ENCODE assay signal across 1 cellular context in the genomic region with DNA sequence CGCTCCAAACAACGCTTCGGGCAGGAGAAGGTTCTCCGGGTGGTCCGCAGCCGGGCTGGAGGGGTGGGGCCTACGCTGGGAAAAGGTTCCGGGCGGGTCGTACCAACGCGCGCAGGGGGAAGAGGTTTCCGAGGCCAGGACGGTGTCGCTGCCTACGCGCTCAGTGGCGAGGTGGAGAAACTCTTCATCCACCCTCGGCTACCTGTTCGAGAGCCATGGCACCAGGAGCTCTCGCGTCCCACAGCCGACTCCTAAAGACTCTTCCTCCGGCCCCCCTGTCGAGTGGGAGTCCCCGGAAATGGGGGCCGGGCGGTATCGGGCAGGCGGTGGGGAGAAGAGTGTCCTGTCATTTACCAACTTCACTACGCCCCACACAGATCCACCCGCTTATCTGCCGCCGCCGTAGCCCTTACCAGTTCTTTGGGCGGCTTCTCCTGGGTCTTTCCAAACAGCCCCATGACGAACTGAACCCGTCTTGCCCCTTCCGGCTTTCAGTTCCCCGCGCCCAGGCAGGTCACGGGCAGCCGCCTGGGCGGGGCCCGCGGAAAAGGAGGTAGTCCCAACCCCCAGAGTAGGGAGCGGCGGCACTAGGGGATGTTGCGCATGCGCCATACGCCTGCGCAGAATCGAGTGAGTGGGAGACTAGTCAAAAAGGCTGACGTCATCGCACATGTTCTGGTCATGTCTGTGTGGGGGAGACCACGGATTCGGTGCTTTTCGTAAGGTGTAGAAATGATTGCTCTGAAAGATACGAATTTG.
TF ChIP-seq lines count a peak whose summit lies in the region.

A gene (minus strand): TSS at position 553 of the 759 bp plus-strand sequence. CDS start 95 bp downstream, at position 458.

TF ChIP-seq in HepG2, 621 proteins besides CTCF, POLR2A, EP300 and RAD21 (continued from another document and continues in another):
- TF ChIP-seq, protein P1, sequence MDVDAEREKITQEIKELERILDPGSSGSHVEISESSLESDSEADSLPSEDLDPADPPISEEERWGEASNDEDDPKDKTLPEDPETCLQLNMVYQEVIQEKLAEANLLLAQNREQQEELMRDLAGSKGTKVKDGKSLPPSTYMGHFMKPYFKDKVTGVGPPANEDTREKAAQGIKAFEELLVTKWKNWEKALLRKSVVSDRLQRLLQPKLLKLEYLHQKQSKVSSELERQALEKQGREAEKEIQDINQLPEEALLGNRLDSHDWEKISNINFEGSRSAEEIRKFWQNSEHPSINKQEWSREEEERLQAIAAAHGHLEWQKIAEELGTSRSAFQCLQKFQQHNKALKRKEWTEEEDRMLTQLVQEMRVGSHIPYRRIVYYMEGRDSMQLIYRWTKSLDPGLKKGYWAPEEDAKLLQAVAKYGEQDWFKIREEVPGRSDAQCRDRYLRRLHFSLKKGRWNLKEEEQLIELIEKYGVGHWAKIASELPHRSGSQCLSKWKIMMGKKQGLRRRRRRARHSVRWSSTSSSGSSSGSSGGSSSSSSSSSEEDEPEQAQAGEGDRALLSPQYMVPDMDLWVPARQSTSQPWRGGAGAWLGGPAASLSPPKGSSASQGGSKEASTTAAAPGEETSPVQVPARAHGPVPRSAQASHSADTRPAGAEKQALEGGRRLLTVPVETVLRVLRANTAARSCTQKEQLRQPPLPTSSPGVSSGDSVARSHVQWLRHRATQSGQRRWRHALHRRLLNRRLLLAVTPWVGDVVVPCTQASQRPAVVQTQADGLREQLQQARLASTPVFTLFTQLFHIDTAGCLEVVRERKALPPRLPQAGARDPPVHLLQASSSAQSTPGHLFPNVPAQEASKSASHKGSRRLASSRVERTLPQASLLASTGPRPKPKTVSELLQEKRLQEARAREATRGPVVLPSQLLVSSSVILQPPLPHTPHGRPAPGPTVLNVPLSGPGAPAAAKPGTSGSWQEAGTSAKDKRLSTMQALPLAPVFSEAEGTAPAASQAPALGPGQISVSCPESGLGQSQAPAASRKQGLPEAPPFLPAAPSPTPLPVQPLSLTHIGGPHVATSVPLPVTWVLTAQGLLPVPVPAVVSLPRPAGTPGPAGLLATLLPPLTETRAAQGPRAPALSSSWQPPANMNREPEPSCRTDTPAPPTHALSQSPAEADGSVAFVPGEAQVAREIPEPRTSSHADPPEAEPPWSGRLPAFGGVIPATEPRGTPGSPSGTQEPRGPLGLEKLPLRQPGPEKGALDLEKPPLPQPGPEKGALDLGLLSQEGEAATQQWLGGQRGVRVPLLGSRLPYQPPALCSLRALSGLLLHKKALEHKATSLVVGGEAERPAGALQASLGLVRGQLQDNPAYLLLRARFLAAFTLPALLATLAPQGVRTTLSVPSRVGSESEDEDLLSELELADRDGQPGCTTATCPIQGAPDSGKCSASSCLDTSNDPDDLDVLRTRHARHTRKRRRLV (CRISPR knock-in tag; IDR thresholded peaks at IDR 0.05) = peak; percentile 95
- TF ChIP-seq, protein P2, sequence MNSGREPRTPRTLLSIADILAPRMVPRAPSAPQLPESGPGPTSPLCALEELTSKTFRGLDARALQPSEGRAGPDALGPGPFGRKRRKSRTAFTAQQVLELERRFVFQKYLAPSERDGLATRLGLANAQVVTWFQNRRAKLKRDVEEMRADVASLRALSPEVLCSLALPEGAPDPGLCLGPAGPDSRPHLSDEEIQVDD (CRISPR knock-in tag; IDR thresholded peaks at IDR 0.05; ENCODE audit: borderline replicate concordance) = no peak
- TF ChIP-seq, protein P3, sequence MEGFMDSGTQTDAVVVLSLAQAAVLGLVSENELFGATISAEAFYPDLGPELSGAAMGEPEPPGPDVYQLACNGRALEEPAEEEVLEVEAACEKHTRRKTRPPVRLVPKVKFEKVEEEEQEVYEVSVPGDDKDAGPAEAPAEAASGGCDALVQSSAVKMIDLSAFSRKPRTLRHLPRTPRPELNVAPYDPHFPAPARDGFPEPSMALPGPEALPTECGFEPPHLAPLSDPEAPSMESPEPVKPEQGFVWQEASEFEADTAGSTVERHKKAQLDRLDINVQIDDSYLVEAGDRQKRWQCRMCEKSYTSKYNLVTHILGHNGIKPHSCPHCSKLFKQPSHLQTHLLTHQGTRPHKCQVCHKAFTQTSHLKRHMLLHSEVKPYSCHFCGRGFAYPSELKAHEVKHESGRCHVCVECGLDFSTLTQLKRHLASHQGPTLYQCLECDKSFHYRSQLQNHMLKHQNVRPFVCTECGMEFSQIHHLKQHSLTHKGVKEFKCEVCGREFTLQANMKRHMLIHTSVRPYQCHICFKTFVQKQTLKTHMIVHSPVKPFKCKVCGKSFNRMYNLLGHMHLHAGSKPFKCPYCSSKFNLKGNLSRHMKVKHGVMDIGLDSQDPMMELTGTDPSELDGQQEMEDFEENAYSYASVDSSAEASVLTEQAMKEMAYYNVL (CRISPR knock-in tag; IDR thresholded peaks at IDR 0.05; ENCODE audit: borderline replicate concordance) = peak; percentile 74
- no peak for TF ChIP-seq ZEB1 (IDR thresholded peaks at IDR 0.05; ENCODE audit: insufficient replicate concordance, low read depth)
- no peak for TF ChIP-seq PAX8 (CRISPR knock-in tag; IDR thresholded peaks at IDR 0.05; ENCODE audit: borderline replicate concordance)
- peak; percentile 82 for TF ChIP-seq PHF20 (CRISPR knock-in tag; IDR thresholded peaks at IDR 0.05)
- peak; percentile 67; the same call in 1 of the 2 replicates for TF ChIP-seq CENPT (CRISPR knock-in tag; IDR thresholded peaks at IDR 0.05; ENCODE audit: low read depth)
- peak; percentile 66; the same call in 1 of the 2 replicates for TF ChIP-seq XBP1 (CRISPR knock-in tag; IDR thresholded peaks at IDR 0.05)
- TF ChIP-seq, protein P4, sequence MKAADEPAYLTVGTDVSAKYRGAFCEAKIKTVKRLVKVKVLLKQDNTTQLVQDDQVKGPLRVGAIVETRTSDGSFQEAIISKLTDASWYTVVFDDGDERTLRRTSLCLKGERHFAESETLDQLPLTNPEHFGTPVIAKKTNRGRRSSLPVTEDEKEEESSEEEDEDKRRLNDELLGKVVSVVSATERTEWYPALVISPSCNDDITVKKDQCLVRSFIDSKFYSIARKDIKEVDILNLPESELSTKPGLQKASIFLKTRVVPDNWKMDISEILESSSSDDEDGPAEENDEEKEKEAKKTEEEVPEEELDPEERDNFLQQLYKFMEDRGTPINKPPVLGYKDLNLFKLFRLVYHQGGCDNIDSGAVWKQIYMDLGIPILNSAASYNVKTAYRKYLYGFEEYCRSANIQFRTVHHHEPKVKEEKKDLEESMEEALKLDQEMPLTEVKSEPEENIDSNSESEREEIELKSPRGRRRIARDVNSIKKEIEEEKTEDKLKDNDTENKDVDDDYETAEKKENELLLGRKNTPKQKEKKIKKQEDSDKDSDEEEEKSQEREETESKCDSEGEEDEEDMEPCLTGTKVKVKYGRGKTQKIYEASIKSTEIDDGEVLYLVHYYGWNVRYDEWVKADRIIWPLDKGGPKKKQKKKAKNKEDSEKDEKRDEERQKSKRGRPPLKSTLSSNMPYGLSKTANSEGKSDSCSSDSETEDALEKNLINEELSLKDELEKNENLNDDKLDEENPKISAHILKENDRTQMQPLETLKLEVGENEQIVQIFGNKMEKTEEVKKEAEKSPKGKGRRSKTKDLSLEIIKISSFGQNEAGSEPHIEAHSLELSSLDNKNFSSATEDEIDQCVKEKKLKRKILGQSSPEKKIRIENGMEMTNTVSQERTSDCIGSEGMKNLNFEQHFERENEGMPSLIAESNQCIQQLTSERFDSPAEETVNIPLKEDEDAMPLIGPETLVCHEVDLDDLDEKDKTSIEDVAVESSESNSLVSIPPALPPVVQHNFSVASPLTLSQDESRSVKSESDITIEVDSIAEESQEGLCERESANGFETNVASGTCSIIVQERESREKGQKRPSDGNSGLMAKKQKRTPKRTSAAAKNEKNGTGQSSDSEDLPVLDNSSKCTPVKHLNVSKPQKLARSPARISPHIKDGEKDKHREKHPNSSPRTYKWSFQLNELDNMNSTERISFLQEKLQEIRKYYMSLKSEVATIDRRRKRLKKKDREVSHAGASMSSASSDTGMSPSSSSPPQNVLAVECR (CRISPR knock-in tag; IDR thresholded peaks at IDR 0.05; ENCODE audit: borderline replicate concordance) = peak; percentile 91
- TF ChIP-seq, protein P5, sequence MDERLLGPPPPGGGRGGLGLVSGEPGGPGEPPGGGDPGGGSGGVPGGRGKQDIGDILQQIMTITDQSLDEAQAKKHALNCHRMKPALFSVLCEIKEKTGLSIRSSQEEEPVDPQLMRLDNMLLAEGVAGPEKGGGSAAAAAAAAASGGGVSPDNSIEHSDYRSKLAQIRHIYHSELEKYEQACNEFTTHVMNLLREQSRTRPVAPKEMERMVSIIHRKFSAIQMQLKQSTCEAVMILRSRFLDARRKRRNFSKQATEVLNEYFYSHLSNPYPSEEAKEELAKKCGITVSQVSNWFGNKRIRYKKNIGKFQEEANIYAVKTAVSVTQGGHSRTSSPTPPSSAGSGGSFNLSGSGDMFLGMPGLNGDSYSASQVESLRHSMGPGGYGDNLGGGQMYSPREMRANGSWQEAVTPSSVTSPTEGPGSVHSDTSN (CRISPR knock-in tag; IDR thresholded peaks at IDR 0.05) = no peak
- peak; percentile 16; the same call in 1 of the 2 replicates for TF ChIP-seq CHCHD3 (CRISPR knock-in tag; IDR thresholded peaks at IDR 0.05)
- TF ChIP-seq, protein P6, sequence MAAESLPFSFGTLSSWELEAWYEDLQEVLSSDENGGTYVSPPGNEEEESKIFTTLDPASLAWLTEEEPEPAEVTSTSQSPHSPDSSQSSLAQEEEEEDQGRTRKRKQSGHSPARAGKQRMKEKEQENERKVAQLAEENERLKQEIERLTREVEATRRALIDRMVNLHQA (CRISPR knock-in tag; IDR thresholded peaks at IDR 0.05) = no peak
- TF ChIP-seq, protein P7, sequence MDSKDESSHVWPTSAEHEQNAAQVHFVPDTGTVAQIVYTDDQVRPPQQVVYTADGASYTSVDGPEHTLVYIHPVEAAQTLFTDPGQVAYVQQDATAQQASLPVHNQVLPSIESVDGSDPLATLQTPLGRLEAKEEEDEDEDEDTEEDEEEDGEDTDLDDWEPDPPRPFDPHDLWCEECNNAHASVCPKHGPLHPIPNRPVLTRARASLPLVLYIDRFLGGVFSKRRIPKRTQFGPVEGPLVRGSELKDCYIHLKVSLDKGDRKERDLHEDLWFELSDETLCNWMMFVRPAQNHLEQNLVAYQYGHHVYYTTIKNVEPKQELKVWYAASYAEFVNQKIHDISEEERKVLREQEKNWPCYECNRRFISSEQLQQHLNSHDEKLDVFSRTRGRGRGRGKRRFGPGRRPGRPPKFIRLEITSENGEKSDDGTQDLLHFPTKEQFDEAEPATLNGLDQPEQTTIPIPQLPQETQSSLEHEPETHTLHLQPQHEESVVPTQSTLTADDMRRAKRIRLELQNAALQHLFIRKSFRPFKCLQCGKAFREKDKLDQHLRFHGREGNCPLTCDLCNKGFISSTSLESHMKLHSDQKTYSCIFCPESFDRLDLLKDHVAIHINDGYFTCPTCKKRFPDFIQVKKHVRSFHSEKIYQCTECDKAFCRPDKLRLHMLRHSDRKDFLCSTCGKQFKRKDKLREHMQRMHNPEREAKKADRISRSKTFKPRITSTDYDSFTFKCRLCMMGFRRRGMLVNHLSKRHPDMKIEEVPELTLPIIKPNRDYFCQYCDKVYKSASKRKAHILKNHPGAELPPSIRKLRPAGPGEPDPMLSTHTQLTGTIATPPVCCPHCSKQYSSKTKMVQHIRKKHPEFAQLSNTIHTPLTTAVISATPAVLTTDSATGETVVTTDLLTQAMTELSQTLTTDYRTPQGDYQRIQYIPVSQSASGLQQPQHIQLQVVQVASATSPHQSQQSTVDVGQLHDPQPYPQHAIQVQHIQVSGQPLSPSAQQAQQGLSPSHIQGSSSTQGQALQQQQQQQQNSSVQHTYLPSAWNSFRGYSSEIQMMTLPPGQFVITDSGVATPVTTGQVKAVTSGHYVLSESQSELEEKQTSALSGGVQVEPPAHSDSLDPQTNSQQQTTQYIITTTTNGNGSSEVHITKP (CRISPR knock-in tag; IDR thresholded peaks at IDR 0.05; ENCODE audit: low read depth) = peak; percentile 99
- TF ChIP-seq, protein P8, sequence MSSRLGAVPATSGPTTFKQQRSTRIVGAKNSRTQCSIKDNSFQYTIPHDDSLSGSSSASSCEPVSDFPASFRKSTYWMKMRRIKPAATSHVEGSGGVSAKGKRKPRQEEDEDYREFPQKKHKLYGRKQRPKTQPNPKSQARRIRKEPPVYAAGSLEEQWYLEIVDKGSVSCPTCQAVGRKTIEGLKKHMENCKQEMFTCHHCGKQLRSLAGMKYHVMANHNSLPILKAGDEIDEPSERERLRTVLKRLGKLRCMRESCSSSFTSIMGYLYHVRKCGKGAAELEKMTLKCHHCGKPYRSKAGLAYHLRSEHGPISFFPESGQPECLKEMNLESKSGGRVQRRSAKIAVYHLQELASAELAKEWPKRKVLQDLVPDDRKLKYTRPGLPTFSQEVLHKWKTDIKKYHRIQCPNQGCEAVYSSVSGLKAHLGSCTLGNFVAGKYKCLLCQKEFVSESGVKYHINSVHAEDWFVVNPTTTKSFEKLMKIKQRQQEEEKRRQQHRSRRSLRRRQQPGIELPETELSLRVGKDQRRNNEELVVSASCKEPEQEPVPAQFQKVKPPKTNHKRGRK (CRISPR knock-in tag; IDR thresholded peaks at IDR 0.05) = no peak
- no peak for TF ChIP-seq NONO (IDR thresholded peaks at IDR 0.05)
- peak; percentile 38; the same call in 1 of the 2 replicates for TF ChIP-seq NONO (CRISPR knock-in tag; conservative IDR thresholded peaks at IDR 0.05)
- TF ChIP-seq SRF (IDR thresholded peaks at IDR 0.05; ENCODE audit: low read depth, low read length) = no peak
- peak; percentile 10; the same call in 1 of the 2 replicates for TF ChIP-seq SMYD3 (CRISPR knock-in tag; IDR thresholded peaks at IDR 0.05)
- peak; percentile 45 for TF ChIP-seq MED1 (CRISPR knock-in tag; IDR thresholded peaks at IDR 0.05)
- no peak for TF ChIP-seq ZNF33B (CRISPR knock-in tag; IDR thresholded peaks at IDR 0.05)
- 0 out of 2 replicates have a peak, but pooled peaks have one; percentile 40 for TF ChIP-seq U2AF2 (IDR thresholded peaks at IDR 0.05; ENCODE audit: low read depth, low read length)
- no peak for TF ChIP-seq MBD4 (IDR thresholded peaks at IDR 0.05; ENCODE audit: borderline replicate concordance, low read length)
- TF ChIP-seq, protein P9, sequence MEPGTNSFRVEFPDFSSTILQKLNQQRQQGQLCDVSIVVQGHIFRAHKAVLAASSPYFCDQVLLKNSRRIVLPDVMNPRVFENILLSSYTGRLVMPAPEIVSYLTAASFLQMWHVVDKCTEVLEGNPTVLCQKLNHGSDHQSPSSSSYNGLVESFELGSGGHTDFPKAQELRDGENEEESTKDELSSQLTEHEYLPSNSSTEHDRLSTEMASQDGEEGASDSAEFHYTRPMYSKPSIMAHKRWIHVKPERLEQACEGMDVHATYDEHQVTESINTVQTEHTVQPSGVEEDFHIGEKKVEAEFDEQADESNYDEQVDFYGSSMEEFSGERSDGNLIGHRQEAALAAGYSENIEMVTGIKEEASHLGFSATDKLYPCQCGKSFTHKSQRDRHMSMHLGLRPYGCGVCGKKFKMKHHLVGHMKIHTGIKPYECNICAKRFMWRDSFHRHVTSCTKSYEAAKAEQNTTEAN (CRISPR knock-in tag; conservative IDR thresholded peaks at IDR 0.05) = peak; percentile 35
- 0 out of 2 replicates have a peak, but pooled peaks have one; percentile 24 for TF ChIP-seq GTF2F1 (IDR thresholded peaks at IDR 0.05; ENCODE audit: low read length)
- peak; percentile 87 for TF ChIP-seq HNRNPH1 (optimal IDR thresholded peaks at IDR 0.05; ENCODE audit: low read depth, low read length)
- TF ChIP-seq ZNF30 (CRISPR knock-in tag; IDR thresholded peaks at IDR 0.05) = no peak
- no peak for TF ChIP-seq ZNF383 (CRISPR knock-in tag; IDR thresholded peaks at IDR 0.05; ENCODE audit: borderline replicate concordance)
- TF ChIP-seq MTF1 (CRISPR knock-in tag; IDR thresholded peaks at IDR 0.05) = no peak
- peak; percentile 88; the same call in 1 of the 2 replicates for TF ChIP-seq ZNF674 (CRISPR knock-in tag; IDR thresholded peaks at IDR 0.05; ENCODE audit: low read depth)
- TF ChIP-seq TMF1 (CRISPR knock-in tag; IDR thresholded peaks at IDR 0.05; ENCODE audit: low read depth) = 0 out of 2 replicates have a peak, but pooled peaks have one; percentile 27
- no peak for TF ChIP-seq ZNF10 (CRISPR knock-in tag; IDR thresholded peaks at IDR 0.05; ENCODE audit: borderline replicate concordance, low read depth)
- no peak for TF ChIP-seq TCF12 (IDR thresholded peaks at IDR 0.05)
- TF ChIP-seq TCF12 (CRISPR knock-in tag; IDR thresholded peaks at IDR 0.05) = peak; percentile 81; the same call in 1 of the 2 replicates
- peak; percentile 61; the same call in 1 of the 2 replicates for TF ChIP-seq ZFY (CRISPR knock-in tag; IDR thresholded peaks at IDR 0.05)
- TF ChIP-seq ZNF510 (CRISPR knock-in tag; IDR thresholded peaks at IDR 0.05; ENCODE audit: low read depth) = no peak; the same call in 1 of the 2 replicates
